Comparison of ENCODE assay signal across 8 cellular contexts in genomic region chr10:102743588-102744373, GRCh38. TPM values are rescaled to one million over a fixed set of nuclear protein-coding genes. Genes with fewer than 3 reads are reported as not detected.
DNase-seq lines count a peak whose midpoint lies in the region; ATAC-seq and TF ChIP-seq lines count a peak whose summit lies in the region.

Gene WBP1L, plus strand, starts transcription at chr10:102743948. Its CDS starts 106 bp downstream, at chr10:102744054.

- H3K9ac ChIP-seq in mammary epithelial cell (ENCODE audit: insufficient read depth, low read length) (peak within 1 kb of the TSS; percentile 77), iPS-20b (ENCODE audit: low read depth, low read length) (peak within 1 kb of the TSS; percentile 76; the same call in 1 of the 2 replicates)

- TF ChIP-seq CTCF in AG04449 (IDR thresholded peaks at IDR 0.05; ENCODE audit: insufficient read depth, low read length, missing control alignments) (no peak), WERI-Rb-1 (IDR thresholded peaks at IDR 0.05; ENCODE audit: low read depth, low read length) (no peak), mammary epithelial cell (conservative IDR thresholded peaks at IDR 0.05 in 1 of 2, IDR thresholded peaks at IDR 0.05 in 1 of 2; ENCODE audit: extremely low read depth in 1 of 2, insufficient read depth in 1 of 2, low read depth in 1 of 2, low read length in 2 of 2) (no peak)

- peak; percentile 97 for DNase-seq in AG04449 (ENCODE audit: low read depth, low spot score)
- peak; percentile 97 for DNase-seq in NCI-H2227 (lab: John Stamatoyannopoulos, UW; ENCODE audit: unreplicated experiment)
- DNase-seq in WERI-Rb-1 = peak; percentile 96
- DNase-seq in mammary epithelial cell = peak; percentile 100

- H3K27me3 ChIP-seq in WERI-Rb-1 (ENCODE audit: insufficient read depth, low read depth, severe bottlenecking) (no peaks in the 10 kb centered on the region), mammary epithelial cell (ENCODE audit: insufficient read depth, low read length) (no peaks in the 10 kb centered on the region), iPS-20b (ENCODE audit: insufficient read depth, low read length) (no peaks in the 10 kb centered on the region; the same call in 1 of the 2 replicates)

- H3K4me3 ChIP-seq in AG04449 (ENCODE audit: low read depth, low read length) (peak within 1 kb of the TSS; percentile 100), WERI-Rb-1 (ENCODE audit: low read depth, low read length) (peak within 1 kb of the TSS; percentile 79), mammary epithelial cell (replicated peaks in 1 of 3; ENCODE audit: insufficient read depth in 1 of 3, low read depth in 2 of 3, low read length in 3 of 3) (peak within 1 kb of the TSS; percentile 75 to 98 (median 88)), iPS-20b (ENCODE audit: low read length) (peak within 1 kb of the TSS; percentile 85), skin epidermis (peak within 1 kb of the TSS; percentile 81 to 99 (median 92))

- H3K4me1 ChIP-seq in mammary epithelial cell (ENCODE audit: insufficient read depth, low read length) = peaks cover 6% of the 10 kb centered on the region
- H3K4me1 ChIP-seq in iPS-20b (ENCODE audit: insufficient read depth, low read length) = peaks cover 9% of the 10 kb centered on the region; the same call in 1 of the 2 replicates

- peak within 1 kb of the TSS; percentile 95 for H3K4me2 ChIP-seq in mammary epithelial cell (ENCODE audit: insufficient read depth, low read depth, low read length)

- dilution Hi-C loops in mammary epithelial cell (cut with HindIII; ENCODE audit: low sequenced_read_pairs) = no loop called here

- BruUV-seq in mammary epithelial cell (replicated peaks; lab: Mats Ljungman, UMichigan) = no TSS peak

- POLR2A ChIA-PET in AG04449 (lab: Yijun Ruan, JAX) = interaction anchor here (0.6 to 1.6 kb wide), 4 partner anchors 9 to 44 kb away, joined by 3 to 10 read pairs (median 4); no protein-coding TSS in a partner anchor

- ATAC-seq in GM18873 (IDR thresholded peaks at IDR 0.05; ENCODE audit: low FRiP score, unreplicated experiment) (peak; percentile 95), HG03139 (IDR thresholded peaks at IDR 0.05; ENCODE audit: unreplicated experiment) (peak; percentile 94)

- H3K79me2 ChIP-seq in mammary epithelial cell (ENCODE audit: insufficient read depth, low read length) = peaks cover 36% of the 10 kb centered on the region

- H3K36me3 ChIP-seq in WERI-Rb-1 (no peaks in the 10 kb centered on the region), mammary epithelial cell (ENCODE audit: insufficient read depth, low read length) (no peaks in the 10 kb centered on the region), iPS-20b (ENCODE audit: insufficient read depth, low read depth, low read length) (peaks cover 3% of the 10 kb centered on the region; the same call in 1 of the 2 replicates)

- peak within 1 kb of the TSS; percentile 77 for H2AFZ ChIP-seq in mammary epithelial cell (ENCODE audit: low read depth, low read length)

- intact Hi-C loops in mammary epithelial cell (cut with micrococcal nuclease) = loop anchor here (5.0 kb wide), 2 partner anchors 39 to 174 kb away; partner anchors contain the start of gene CNNM2

- in situ Hi-C loops in mammary epithelial cell (cut with MboI; ENCODE audit: low sequenced_read_pairs in 2 of 2) = loop anchor here in 1 of 2 donors (10.0 to 25.0 kb wide), 2 partner anchors 151 to 319 kb away; no protein-coding TSS in a partner anchor

- H3K27ac ChIP-seq in WERI-Rb-1 = peak within 1 kb of the TSS; percentile 71
- H3K27ac ChIP-seq in mammary epithelial cell (ENCODE audit: insufficient read depth, low read depth, low read length) = peak within 1 kb of the TSS; percentile 45
- peak within 1 kb of the TSS; percentile 7 for H3K27ac ChIP-seq in iPS-20b (ENCODE audit: low read length)
- H3K27ac ChIP-seq in skin epidermis = peak within 1 kb of the TSS; percentile 57 to 99 (median 96)

- no peaks in the 10 kb centered on the region for H4K20me1 ChIP-seq in mammary epithelial cell (ENCODE audit: insufficient read depth, low read length)

- 0% methylated on average over 19 of the region's 37 CpGs for WGBS in mammary epithelial cell (ENCODE audit: low coverage, missing lambda C conversion rate)

- CTCF ChIA-PET in AG04449 (lab: Yijun Ruan, JAX) = interaction anchor here (1.1 to 6.0 kb wide), 7 partner anchors 9 to 157 kb away, joined by 3 to 25 read pairs (median 5); no protein-coding TSS in a partner anchor
- CTCF ChIA-PET in mammary epithelial cell (lab: Charles Lee; ENCODE audit: low non-redundant PET) = no interaction called here

- no peaks in the 10 kb centered on the region for H3K9me3 ChIP-seq in WERI-Rb-1 (ENCODE audit: severe bottlenecking)
- H3K9me3 ChIP-seq in mammary epithelial cell (replicated peaks; ENCODE audit: insufficient read depth, low read length) = no peaks in the 10 kb centered on the region
- no peaks in the 10 kb centered on the region for H3K9me3 ChIP-seq in iPS-20b (ENCODE audit: insufficient read depth, low read depth, low read length)

RNA-seq across cellular contexts. Expression of gene WBP1L, which starts in this region (rescaled TPM):
- total RNA-seq in mammary epithelial cell = 10 to 100 TPM; 18.4 to 48.2 TPM
- 20.7 TPM for polyA plus RNA-seq in mammary epithelial cell
- polyA minus RNA-seq in mammary epithelial cell = 24.7 TPM

Comparison
In these comparisons a context has a peak if more than half of its experiments do, and no peak if none do; other contexts are left out.
1. Peak in every context shown above with its lines: DNase-seq, ATAC-seq, H3K4me3 ChIP-seq and H3K27ac ChIP-seq.
2. H3K27ac ChIP-seq: peak in every context shown above with its lines; median percentile 96 in skin epidermis; 71 in WERI-Rb-1; 45 in mammary epithelial cell; 7 in iPS-20b.